ENCODE assay signal across 20 cellular contexts in genomic region chr16:88753600-88753999, GRCh38. TPM values are rescaled to one million over a fixed set of nuclear protein-coding genes. Genes with fewer than 3 reads are reported as not detected.
DNase-seq lines count a peak whose midpoint lies in the region; ATAC-seq and TF ChIP-seq lines count a peak whose summit lies in the region.
"Had no signal": no experiment of that assay in that cellular context is flagged by ENCODE, and none has a peak within 500 bp of the region (broad histone marks: within the 10 kb centered on the region; RNA-seq: fewer than 3 reads in every experiment).

No MANE protein-coding gene starts in this region.

- H3K27me3 Mint-ChIP-seq in GM23338 (ENCODE audit: insufficient read depth, low read depth, poor library complexity), result peaks cover 15% of the 10 kb centered on the region
- H3K27me3 Mint-ChIP-seq in dendritic cell treated with granulocyte-macrophage colony-stimulating factor and Interleukin-4, amounts not matched to agents 40 ng/mL and 50 ng/mL, for 4 days, result no peaks in the 10 kb centered on the region
- H3K27me3 Mint-ChIP-seq: activated naive CD4-positive, alpha-beta T cell treated with anti-CD3 and anti-CD28 coated beads, Interleukin-2, amount 10 ng/mL, durations not matched to agents 7 days and 5 days; naive thymus-derived CD8-positive, alpha-beta T cell had no signal

- H3K9me3 ChIP-seq in BLaER1 (0 out of 2 replicates have a peak, but pooled peaks cover 3% of the 10 kb centered on the region), suprapubic skin (no peaks in the 10 kb centered on the region)
- H3K9me3 ChIP-seq: tibial nerve had no signal

- peaks cover 86% of the 10 kb centered on the region for H3K4me1 ChIP-seq in BLaER1
- H3K4me1 ChIP-seq in GM23338 (ENCODE audit: insufficient read depth), result no peaks in the 10 kb centered on the region
- peaks cover 22% of the 10 kb centered on the region for H3K4me1 ChIP-seq in rectal smooth muscle tissue (ENCODE audit: control insufficient read depth, insufficient read depth, low read length)
- H3K4me1 ChIP-seq in suprapubic skin, result peaks cover 22% of the 10 kb centered on the region

- H3K9me2 ChIP-seq in GM23338 (ENCODE audit: insufficient read depth), result no peaks in the 10 kb centered on the region

- H3K36me3 ChIP-seq in BLaER1 (peaks cover 49% of the 10 kb centered on the region), GM23338 (ENCODE audit: insufficient read depth) (no peaks in the 10 kb centered on the region), rectal smooth muscle tissue (ENCODE audit: control insufficient read depth, insufficient read depth, low read length) (peaks cover 3% of the 10 kb centered on the region), suprapubic skin (peaks cover 5% of the 10 kb centered on the region)

- H3K27me3 ChIP-seq in BLaER1 (no peaks in the 10 kb centered on the region), GM23338 (ENCODE audit: insufficient read depth) (no peaks in the 10 kb centered on the region), rectal smooth muscle tissue (ENCODE audit: control insufficient read depth, insufficient read depth, low read length) (no peaks in the 10 kb centered on the region), suprapubic skin (no peaks in the 10 kb centered on the region)
- H3K27me3 ChIP-seq: tibial nerve had no signal

- no peak for TF ChIP-seq EP300 in suprapubic skin (IDR thresholded peaks at IDR 0.05)

- H3K4me2 ChIP-seq in BLaER1 (peak overlapping the region; percentile 54), GM23338 (no peak overlapping the region)

- 91% methylated on average over 8 of the region's 11 CpGs for WGBS in suprapubic skin

- peaks cover 3% of the 10 kb centered on the region; the same call in 1 of the 3 replicates for H3K36me3 Mint-ChIP-seq in GM23338 (ENCODE audit: low read depth)
- peaks cover 90% of the 10 kb centered on the region for H3K36me3 Mint-ChIP-seq in dendritic cell treated with granulocyte-macrophage colony-stimulating factor and Interleukin-4, amounts not matched to agents 40 ng/mL and 50 ng/mL, for 4 days (ENCODE audit: low read depth)
- H3K36me3 Mint-ChIP-seq: naive thymus-derived CD8-positive, alpha-beta T cell had no signal

- 0 out of 2 replicates have a peak overlapping the region, but pooled peaks have one; percentile 71 for H3K27ac Mint-ChIP-seq in GM23338
- peak overlapping the region; percentile 29 for H3K27ac Mint-ChIP-seq in dendritic cell treated with granulocyte-macrophage colony-stimulating factor and Interleukin-4, amounts not matched to agents 40 ng/mL and 50 ng/mL, for 4 days
- H3K27ac Mint-ChIP-seq: activated naive CD4-positive, alpha-beta T cell treated with anti-CD3 and anti-CD28 coated beads, Interleukin-2, amount 10 ng/mL, durations not matched to agents 7 days and 5 days had no signal

- no peak for TF ChIP-seq POLR2A in suprapubic skin (IDR thresholded peaks at IDR 0.05)

- peaks cover 95% of the 10 kb centered on the region for H4K20me1 ChIP-seq in BLaER1
- no peaks in the 10 kb centered on the region for H4K20me1 ChIP-seq in GM23338 (replicated peaks; ENCODE audit: insufficient read depth)

- TF ChIP-seq CTCF in GM23338 (conservative IDR thresholded peaks at IDR 0.05; ENCODE audit: low read depth in 2 of 2) (0 out of 4 replicates have a peak, but pooled peaks of 1 of the 2 experiments have one; percentile 10), suprapubic skin (IDR thresholded peaks at IDR 0.05) (no peak)

- H3K4me3 Mint-ChIP-seq in GM23338, result no peak overlapping the region
- H3K4me3 Mint-ChIP-seq in dendritic cell treated with granulocyte-macrophage colony-stimulating factor and Interleukin-4, amounts not matched to agents 40 ng/mL and 50 ng/mL, for 4 days, result no peak overlapping the region
- H3K4me3 Mint-ChIP-seq: activated naive CD4-positive, alpha-beta T cell treated with anti-CD3 and anti-CD28 coated beads, Interleukin-2, amount 10 ng/mL, durations not matched to agents 7 days and 5 days; naive thymus-derived CD8-positive, alpha-beta T cell had no signal

- intact Hi-C loops in dendritic cell treated with granulocyte-macrophage colony-stimulating factor and Interleukin-4, amounts not matched to agents 40 ng/mL and 50 ng/mL, for 4 days (cut with micrococcal nuclease), result no loop called here

- 0 out of 2 replicates have a peak, but pooled peaks cover 10% of the 10 kb centered on the region for H3F3A ChIP-seq in GM23338 (replicated peaks; ENCODE audit: low read depth)

- no peak overlapping the region for H3K4me3 ChIP-seq in BLaER1
- no peak overlapping the region for H3K4me3 ChIP-seq in GM23338
- H3K4me3 ChIP-seq in rectal smooth muscle tissue (ENCODE audit: low read length), result no peak overlapping the region
- no peak overlapping the region for H3K4me3 ChIP-seq in suprapubic skin
- H3K4me3 ChIP-seq: tibial nerve had no signal

- H3K9ac ChIP-seq in BLaER1, result no peak overlapping the region
- no peak overlapping the region for H3K9ac ChIP-seq in rectal smooth muscle tissue (ENCODE audit: low read length)

- peak; percentile 15 for ATAC-seq in GM23338
- ATAC-seq in HG03108 (IDR thresholded peaks at IDR 0.05; ENCODE audit: unreplicated experiment), result no peak
- no peak for ATAC-seq in HG02588 (IDR thresholded peaks at IDR 0.05; ENCODE audit: unreplicated experiment)
- ATAC-seq: naive thymus-derived CD8-positive, alpha-beta T cell; Right ventricle myocardium inferior had no signal

- no peak for DNase-seq in GM23338 (ENCODE audit: low spot score)
- DNase-seq in suprapubic skin (ENCODE audit: low spot score in 2 of 2), result no peak
- DNase-seq: activated CD4-positive, alpha-beta T cell treated with anti-CD3 and anti-CD28 coated beads, Interleukin-2, amount 50 U/mL, for 1 hour; activated naive CD4-positive, alpha-beta T cell treated with anti-CD3 and anti-CD28 coated beads, Interleukin-2, amount 10 ng/mL, durations not matched to agents 7 days and 5 days; AML-193; aorta; central memory CD4-positive, alpha-beta T cell; kidney glomerular epithelial cell; MM.1S; naive thymus-derived CD8-positive, alpha-beta T cell; posterior cingulate gyrus; stimulated activated naive CD4-positive, alpha-beta T cell had no signal

- H3K27ac ChIP-seq in BLaER1, result peak overlapping the region; percentile 46
- H3K27ac ChIP-seq in GM23338 (ENCODE audit: low read depth), result peak overlapping the region; percentile 66; the same call in 1 of the 2 replicates
- peak overlapping the region; percentile 76 for H3K27ac ChIP-seq in rectal smooth muscle tissue (ENCODE audit: low read depth, low read length)
- no peak overlapping the region for H3K27ac ChIP-seq in suprapubic skin
- H3K27ac ChIP-seq: HL-60 had no signal

- H3K9me3 Mint-ChIP-seq in GM23338, result no peaks in the 10 kb centered on the region
- H3K9me3 Mint-ChIP-seq in dendritic cell treated with granulocyte-macrophage colony-stimulating factor and Interleukin-4, amounts not matched to agents 40 ng/mL and 50 ng/mL, for 4 days, result no peaks in the 10 kb centered on the region
- H3K9me3 Mint-ChIP-seq: activated naive CD4-positive, alpha-beta T cell treated with anti-CD3 and anti-CD28 coated beads, Interleukin-2, amount 10 ng/mL, durations not matched to agents 7 days and 5 days; naive thymus-derived CD8-positive, alpha-beta T cell had no signal

- H3K79me2 ChIP-seq in GM23338 (replicated peaks; ENCODE audit: insufficient read depth), result no peaks in the 10 kb centered on the region; the same call in 1 of the 2 replicates

- H3K4me1 Mint-ChIP-seq in GM23338, result peaks cover 17% of the 10 kb centered on the region
- H3K4me1 Mint-ChIP-seq in dendritic cell treated with granulocyte-macrophage colony-stimulating factor and Interleukin-4, amounts not matched to agents 40 ng/mL and 50 ng/mL, for 4 days (ENCODE audit: low read depth), result peaks cover 44% of the 10 kb centered on the region

- no peak overlapping the region for H2AFZ ChIP-seq in GM23338

TF ChIP-seq in GM23338, 12 proteins besides CTCF, POLR2A, EP300 and RAD21 (continues in another document):
- TF ChIP-seq POLR2AphosphoS5 (IDR thresholded peaks at IDR 0.05; ENCODE audit: low read depth), result no peak
- no peak for TF ChIP-seq NANOG (IDR thresholded peaks at IDR 0.05; ENCODE audit: borderline replicate concordance)

RNA-seq across cellular contexts. Expression of gene PIEZO1, which starts 31.4 kb away (rescaled TPM):
- total RNA-seq in GM23338 (2014; rRNA removed; shearing (Covaris generic)), result 56.2 and 70.1 TPM in 2 replicates
- polyA plus RNA-seq in GM23338 (2016; fragmentation: Nextera tagmentation; extraction: Ambion mirVana), result 29.6 and 30.4 TPM in 2 replicates
- total RNA-seq in suprapubic skin, result 100 to 1,000 TPM; 185 to 269 (median 224) TPM

RNA-seq across cellular contexts. Expression of gene CTU2, which starts 47.3 kb away (rescaled TPM):
- 15.4 and 22.3 TPM in 2 replicates for total RNA-seq in GM23338 (2014; rRNA removed; shearing (Covaris generic))
- 25.7 and 33.6 TPM in 2 replicates for polyA plus RNA-seq in GM23338 (2016; fragmentation: Nextera tagmentation; extraction: Ambion mirVana)
- total RNA-seq in suprapubic skin, result 10 to 100 TPM in 2 of 4 donors, 1 to 10 TPM in 2; 7.8 to 17.8 (median 10.9) TPM

RNA-seq across cellular contexts. Expression of gene RNF166, which starts 47.4 kb away (rescaled TPM):
- 39.6 and 43.4 TPM in 2 replicates for total RNA-seq in GM23338 (2014; rRNA removed; shearing (Covaris generic))
- 24.9 and 27.8 TPM in 2 replicates for polyA plus RNA-seq in GM23338 (2016; fragmentation: Nextera tagmentation; extraction: Ambion mirVana)
- 10 to 100 TPM; 12.4 to 15.8 (median 14.6) TPM for total RNA-seq in suprapubic skin

RNA-seq across cellular contexts. Expression of gene CDT1, which starts 50.0 kb away (rescaled TPM):
- total RNA-seq in GM23338 (2014; rRNA removed; shearing (Covaris generic)), result 114 and 187 TPM in 2 replicates
- 32.6 and 36.1 TPM in 2 replicates for polyA plus RNA-seq in GM23338 (2016; fragmentation: Nextera tagmentation; extraction: Ambion mirVana)
- total RNA-seq in suprapubic skin, result 10 to 100 TPM in 2 of 4 donors, 1 to 10 TPM in 2; 4.7 to 25.7 (median 10.7) TPM

RNA-seq across cellular contexts. Expression of gene APRT, which starts 58.1 kb away (rescaled TPM):
- 250 and 258 TPM in 2 replicates for total RNA-seq in GM23338 (2014; rRNA removed; shearing (Covaris generic))
- 522 and 536 TPM in 2 replicates for polyA plus RNA-seq in GM23338 (2016; fragmentation: Nextera tagmentation; extraction: Ambion mirVana)
- 100 to 1,000 TPM; 122 to 382 (median 250) TPM for total RNA-seq in suprapubic skin
